ENCODE assay signal across 13 cellular contexts in genomic region chr2:118763797-118764196, GRCh38.
A peak's percentile ranks its signal among the peaks of the same experiment; 100 is the strongest.
DNase-seq lines count a peak whose midpoint lies in the region; ATAC-seq and TF ChIP-seq lines count a peak whose summit lies in the region.
"Had no signal": no experiment of that assay in that cellular context is flagged by ENCODE, and none has a peak within 500 bp of the region (broad histone marks: within the 10 kb centered on the region; RNA-seq: fewer than 3 reads in every experiment).

No MANE protein-coding gene starts in this region.

- H3K9me3 Mint-ChIP-seq in mesothelial cell of epicardium: peaks cover 18% of the 10 kb centered on the region
- H3K9me3 Mint-ChIP-seq in stimulated activated memory B cell treated with anti-CD40 and anti-IgM and Interleukin-4, amounts not matched to agents 10 μg/mL and 1 μg/mL and 100 μg/mL, for 72 hours: no peaks in the 10 kb centered on the region

- H3K36me3 Mint-ChIP-seq in mesothelial cell of epicardium: peaks cover 2% of the 10 kb centered on the region
- H3K36me3 Mint-ChIP-seq in stimulated activated memory B cell treated with anti-CD40 and anti-IgM and Interleukin-4, amounts not matched to agents 10 μg/mL and 1 μg/mL and 100 μg/mL, for 72 hours: no peaks in the 10 kb centered on the region

- TF ChIP-seq CTCF in AG10803 (conservative IDR thresholded peaks at IDR 0.05; ENCODE audit: low read length) (peak; percentile 82), mesothelial cell of epicardium (IDR thresholded peaks at IDR 0.05; ENCODE audit: unreplicated experiment) (peak; percentile 15)

- peaks cover 15% of the 10 kb centered on the region for H3K4me1 Mint-ChIP-seq in mesothelial cell of epicardium
- H3K4me1 Mint-ChIP-seq in stimulated activated memory B cell treated with anti-CD40 and anti-IgM and Interleukin-4, amounts not matched to agents 10 μg/mL and 1 μg/mL and 100 μg/mL, for 72 hours: no peaks in the 10 kb centered on the region

- H3K4me3 Mint-ChIP-seq in mesothelial cell of epicardium: no peak overlapping the region
- H3K4me3 Mint-ChIP-seq in stimulated activated memory B cell treated with anti-CD40 and anti-IgM and Interleukin-4, amounts not matched to agents 10 μg/mL and 1 μg/mL and 100 μg/mL, for 72 hours: no peak overlapping the region

- peaks cover 46% of the 10 kb centered on the region for H3K27me3 Mint-ChIP-seq in mesothelial cell of epicardium (ENCODE audit: low read depth)
- H3K27me3 Mint-ChIP-seq in stimulated activated memory B cell treated with anti-CD40 and anti-IgM and Interleukin-4, amounts not matched to agents 10 μg/mL and 1 μg/mL and 100 μg/mL, for 72 hours: peaks cover 4% of the 10 kb centered on the region

- DNase-seq in AG10803 (ENCODE audit: low read depth): peak; percentile 63
- DNase-seq in LHCN-M2 (ENCODE audit: low read depth): peak; percentile 41
- peak; percentile 65 for DNase-seq in ecto neural progenitor cell (ENCODE audit: low spot score)
- DNase-seq in mesothelial cell of epicardium (ENCODE audit: low spot score in 2 of 2, unreplicated experiment in 2 of 2): no peak
- no peak for DNase-seq in activated CD4-positive, alpha-beta T cell treated with anti-CD3 and anti-CD28 coated beads, Interleukin-2, amount 50 U/mL, for 1 hour
- DNase-seq: MM.1S; NCI-H69; stimulated activated CD4-positive, alpha-beta T cell treated with anti-CD3 and anti-CD28 coated beads, Interleukin-15, amount 100 ng/mL, for 24 hours; stomach; T-helper 2 cell had no signal

- H3K4me3 ChIP-seq in AG10803 (ENCODE audit: low read length): peak overlapping the region; percentile 36
- H3K4me3 ChIP-seq: stomach had no signal

- no peak for ATAC-seq in HG03378 (IDR thresholded peaks at IDR 0.05; ENCODE audit: unreplicated experiment)
- no peak for ATAC-seq in activated CD4-positive, CD25-positive, alpha-beta regulatory T cell treated with anti-CD3 and anti-CD28 coated beads, Interleukin-2, amount 50 U/mL, for 24 hours
- ATAC-seq in stimulated activated memory B cell treated with anti-CD40 and anti-IgM and Interleukin-4, amounts not matched to agents 10 μg/mL and 1 μg/mL and 100 μg/mL, for 72 hours: no peak

- H3K27ac Mint-ChIP-seq in mesothelial cell of epicardium: no peak overlapping the region
- H3K27ac Mint-ChIP-seq in stimulated activated memory B cell treated with anti-CD40 and anti-IgM and Interleukin-4, amounts not matched to agents 10 μg/mL and 1 μg/mL and 100 μg/mL, for 72 hours: no peak overlapping the region

Comparison
In these comparisons a context has a peak if more than half of its experiments do, and no peak if none do; other contexts are left out.
1. DNase-seq: peak in AG10803 (single experiment), LHCN-M2 (single experiment) and ecto neural progenitor cell (single experiment); none in mesothelial cell of epicardium (0 of 2) and activated CD4-positive, alpha-beta T cell treated with anti-CD3 and anti-CD28 coated beads, Interleukin-2, amount 50 U/mL, for 1 hour (single experiment).